In the genomic region with DNA sequence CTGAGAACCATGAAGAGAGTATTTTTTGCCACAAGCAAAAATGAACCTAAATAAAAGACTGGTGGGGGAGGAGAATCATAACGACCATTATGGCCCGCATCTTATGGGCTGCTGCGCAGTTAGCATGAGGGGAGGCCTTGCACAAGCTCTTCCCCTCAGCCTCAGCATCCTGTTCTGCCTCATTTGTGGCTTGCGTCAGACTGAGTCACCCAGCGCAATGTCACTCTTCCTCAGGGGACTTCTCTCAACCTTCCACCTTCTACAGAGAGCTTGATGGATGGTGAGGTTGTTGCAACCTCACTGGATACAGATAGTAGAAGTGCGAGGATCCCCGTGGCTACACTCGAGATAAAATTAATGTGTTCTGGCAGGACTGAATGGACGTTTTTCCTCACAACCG, we compare ENCODE assay signal across 9 cellular contexts. TPM values are rescaled to one million over a fixed set of nuclear protein-coding genes. Genes with fewer than 3 reads are reported as not detected.
DNase-seq lines count a peak whose midpoint lies in the region; ATAC-seq and TF ChIP-seq lines count a peak whose summit lies in the region.
"Had no signal": no experiment of that assay in that cellular context is flagged by ENCODE, and none has a peak within 500 bp of the region (broad histone marks: within the 10 kb centered on the region; RNA-seq: fewer than 3 reads in every experiment).

No MANE protein-coding gene starts in this region.

- no peak overlapping the region for H3K4me3 ChIP-seq in Karpas-422 (ENCODE audit: low read length)
- H3K4me3 ChIP-seq in body of pancreas, result no peak overlapping the region

- H3K9me3 Mint-ChIP-seq in activated naive CD4-positive, alpha-beta T cell treated with anti-CD3 and anti-CD28 coated beads, Interleukin-2, amount 50 U/mL, for 72 hours, result no peaks in the 10 kb centered on the region

- no peaks in the 10 kb centered on the region for H3K9me3 ChIP-seq in Karpas-422 (ENCODE audit: low read length)
- H3K9me3 ChIP-seq in body of pancreas, result no peaks in the 10 kb centered on the region

- H3K4me2 ChIP-seq in Karpas-422 (ENCODE audit: low read depth, low read length, poor library complexity, severe bottlenecking), result no peak overlapping the region

- H3K79me2 ChIP-seq in Karpas-422 (ENCODE audit: low read length), result no peaks in the 10 kb centered on the region

- TF ChIP-seq CTCF in body of pancreas (IDR thresholded peaks at IDR 0.05), result no peak

- intact Hi-C loops in body of pancreas (cut with DNase I), result no loop called here

- H3K9me2 ChIP-seq in Karpas-422 (replicated peaks; ENCODE audit: insufficient read depth, low read length), result no peaks in the 10 kb centered on the region

- TF ChIP-seq POLR2A in body of pancreas (IDR thresholded peaks at IDR 0.05), result no peak

- DNase-seq in Karpas-422 (peak; percentile 55), DMS153 treated with DMSO at 0.1 percent for 48 hours (lab: John Stamatoyannopoulos, UW; ENCODE audit: unreplicated experiment) (no peak), body of pancreas (no peak), NCI-H526 treated with DMSO at 0.1 percent for 48 hours (lab: John Stamatoyannopoulos, UW) (no peak), NCI-H748 treated with DMSO at 0.1 percent for 48 hours (lab: John Stamatoyannopoulos, UW) (no peak)
- DNase-seq in activated naive CD4-positive, alpha-beta T cell treated with anti-CD3 and anti-CD28 coated beads, Interleukin-2, amount 50 U/mL, for 72 hours (ENCODE audit: low spot score in 2 of 2), result peak in 1 of 2 donors; percentile 19
- DNase-seq in stimulated activated CD4-positive, alpha-beta T cell treated with anti-CD3 and anti-CD28 coated beads, Interleukin-4, amount 100 ng/mL, for 24 hours, result peak; percentile 23
- DNase-seq: NCI-H510A treated with DMSO at 0.1 percent for 48 hours had no signal

- no peak overlapping the region for H2AFZ ChIP-seq in Karpas-422 (ENCODE audit: low read length)

- peak; percentile 62 for ATAC-seq in GM19035 (IDR thresholded peaks at IDR 0.05; ENCODE audit: unreplicated experiment)
- peak; percentile 74 to 98 for ATAC-seq in activated naive CD4-positive, alpha-beta T cell treated with anti-CD3 and anti-CD28 coated beads, Interleukin-2, amount 50 U/mL, for 72 hours
- no peak for ATAC-seq in body of pancreas

- peaks cover 6% of the 10 kb centered on the region for H3K36me3 ChIP-seq in Karpas-422 (ENCODE audit: insufficient read depth, low read length)
- peaks cover 0 to 7% of the 10 kb centered on the region in 2 donors for H3K36me3 ChIP-seq in body of pancreas (replicated peaks in 1 of 2; ENCODE audit: insufficient read depth in 1 of 2, low read depth in 2 of 2)

- no peaks in the 10 kb centered on the region for H4K20me1 ChIP-seq in Karpas-422 (ENCODE audit: insufficient read depth, low read depth, low read length)

- peaks cover 0 to 6% of the 10 kb centered on the region in 2 donors for H3K36me3 Mint-ChIP-seq in activated naive CD4-positive, alpha-beta T cell treated with anti-CD3 and anti-CD28 coated beads, Interleukin-2, amount 50 U/mL, for 72 hours

- whole genome bisulfite sequencing in body of pancreas, 2 donors, result 52 to 62% methylated on average over 10 of the region's 10 CpGs

- H3K27me3 ChIP-seq in Karpas-422 (ENCODE audit: low read length) (no peaks in the 10 kb centered on the region), body of pancreas (no peaks in the 10 kb centered on the region)

- no peak overlapping the region for H3K27ac ChIP-seq in Karpas-422 (ENCODE audit: low read length)
- no peak overlapping the region for H3K27ac ChIP-seq in body of pancreas

- H3K4me1 ChIP-seq in Karpas-422 (ENCODE audit: low read length) (no peaks in the 10 kb centered on the region), body of pancreas (no peaks in the 10 kb centered on the region)

- H3K27ac Mint-ChIP-seq in activated naive CD4-positive, alpha-beta T cell treated with anti-CD3 and anti-CD28 coated beads, Interleukin-2, amount 50 U/mL, for 72 hours, result peak overlapping the region; percentile 6 to 17

- H3K9ac ChIP-seq in Karpas-422 (ENCODE audit: low read length), result no peak overlapping the region

RNA-seq across cellular contexts. Expression of a gene that starts 16.8 kb away (rescaled TPM):
- not detected in 2 replicates for total RNA-seq in Karpas-422 (2014; rRNA removed; shearing (Covaris generic); ENCODE audit: low replicate concordance)
- total RNA-seq in activated naive CD4-positive, alpha-beta T cell treated with anti-CD3 and anti-CD28 coated beads, Interleukin-2, amount 50 U/mL, for 72 hours, result not detected
- total RNA-seq in body of pancreas, result not detected

RNA-seq across cellular contexts. Expression of a gene that starts 17.5 kb away (rescaled TPM):
- 78.4 and 82.3 TPM in 2 replicates for total RNA-seq in Karpas-422 (2014; rRNA removed; shearing (Covaris generic); ENCODE audit: low replicate concordance)
- total RNA-seq in activated naive CD4-positive, alpha-beta T cell treated with anti-CD3 and anti-CD28 coated beads, Interleukin-2, amount 50 U/mL, for 72 hours, result 100 to 1,000 TPM; 169 to 227 TPM
- total RNA-seq in body of pancreas, result 10 to 100 TPM; 52.1 to 55.5 TPM

RNA-seq across cellular contexts. Expression of a gene that starts 37.6 kb away (rescaled TPM):
- not detected in 2 replicates for total RNA-seq in Karpas-422 (2014; rRNA removed; shearing (Covaris generic); ENCODE audit: low replicate concordance)
- total RNA-seq in activated naive CD4-positive, alpha-beta T cell treated with anti-CD3 and anti-CD28 coated beads, Interleukin-2, amount 50 U/mL, for 72 hours, result 1 to 10 TPM in 1 of 2 donors, under 1 TPM in 1; 0.64 to 1.1 TPM
- total RNA-seq in body of pancreas, result under 1 TPM in 1 of 2 donors, not detected in 1; 0.26 TPM

Comparison
In these comparisons a context has a peak if more than half of its experiments do, and no peak if none do; other contexts are left out.
1. DNase-seq: peak in Karpas-422 (single experiment) and stimulated activated CD4-positive, alpha-beta T cell treated with anti-CD3 and anti-CD28 coated beads, Interleukin-4, amount 100 ng/mL, for 24 hours (single experiment); none in DMS153 treated with DMSO at 0.1 percent for 48 hours (single experiment), body of pancreas (0 of 4), NCI-H526 treated with DMSO at 0.1 percent for 48 hours (single experiment) and NCI-H748 treated with DMSO at 0.1 percent for 48 hours (single experiment).